ENCODE assay signal across 1 cellular context in the genomic region with DNA sequence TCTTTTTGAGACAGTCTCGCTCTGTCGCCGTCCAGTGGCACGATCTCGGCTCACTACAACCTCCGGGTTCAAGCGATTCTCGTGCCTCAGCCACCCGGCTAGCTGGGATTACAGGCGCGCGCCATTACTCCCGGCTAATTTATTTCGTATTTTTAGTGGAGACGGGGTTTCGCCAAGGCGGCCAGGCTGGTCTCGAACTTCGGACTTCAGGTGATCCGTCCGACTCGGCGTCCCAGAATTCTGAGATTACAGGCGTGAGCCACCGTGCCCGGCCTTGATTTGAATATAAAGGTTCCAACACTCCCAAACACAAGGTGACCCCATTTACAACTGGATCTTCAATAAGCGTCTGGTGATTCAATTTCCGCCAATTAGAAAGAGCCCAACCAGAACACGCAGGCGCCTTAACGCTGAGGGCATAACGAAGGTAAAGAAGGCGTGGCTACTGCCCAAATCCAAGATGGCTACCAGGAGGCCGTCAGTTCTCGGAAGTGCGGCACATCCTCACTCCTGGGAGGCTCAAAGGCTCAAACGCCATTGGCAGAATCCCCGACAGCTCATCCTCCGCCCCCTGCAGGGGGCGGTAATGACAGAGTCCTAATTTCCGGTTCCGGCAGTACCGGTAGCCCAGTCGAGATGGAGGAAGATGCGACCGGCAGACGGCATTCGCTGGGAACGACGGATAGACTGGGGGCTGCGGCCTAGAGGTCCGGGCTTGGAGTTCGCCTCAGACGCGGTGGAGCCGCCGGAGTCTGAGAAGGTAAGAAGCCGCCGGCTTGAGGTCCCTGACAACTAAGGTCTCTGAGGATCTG.
TF ChIP-seq lines count a peak whose summit lies in the region.

A gene with protein sequence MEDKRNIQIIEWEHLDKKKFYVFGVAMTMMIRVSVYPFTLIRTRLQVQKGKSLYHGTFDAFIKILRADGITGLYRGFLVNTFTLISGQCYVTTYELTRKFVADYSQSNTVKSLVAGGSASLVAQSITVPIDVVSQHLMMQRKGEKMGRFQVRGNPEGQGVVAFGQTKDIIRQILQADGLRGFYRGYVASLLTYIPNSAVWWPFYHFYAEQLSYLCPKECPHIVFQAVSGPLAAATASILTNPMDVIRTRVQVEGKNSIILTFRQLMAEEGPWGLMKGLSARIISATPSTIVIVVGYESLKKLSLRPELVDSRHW (plus strand): TSS at position 617 of the 812 bp plus-strand sequence. CDS start 5,744 bp downstream, outside the sequence.

TF ChIP-seq in K562, 482 proteins besides CTCF, POLR2A, EP300 and RAD21 (continued from another document and continues in another):
- TF ChIP-seq, protein P1, sequence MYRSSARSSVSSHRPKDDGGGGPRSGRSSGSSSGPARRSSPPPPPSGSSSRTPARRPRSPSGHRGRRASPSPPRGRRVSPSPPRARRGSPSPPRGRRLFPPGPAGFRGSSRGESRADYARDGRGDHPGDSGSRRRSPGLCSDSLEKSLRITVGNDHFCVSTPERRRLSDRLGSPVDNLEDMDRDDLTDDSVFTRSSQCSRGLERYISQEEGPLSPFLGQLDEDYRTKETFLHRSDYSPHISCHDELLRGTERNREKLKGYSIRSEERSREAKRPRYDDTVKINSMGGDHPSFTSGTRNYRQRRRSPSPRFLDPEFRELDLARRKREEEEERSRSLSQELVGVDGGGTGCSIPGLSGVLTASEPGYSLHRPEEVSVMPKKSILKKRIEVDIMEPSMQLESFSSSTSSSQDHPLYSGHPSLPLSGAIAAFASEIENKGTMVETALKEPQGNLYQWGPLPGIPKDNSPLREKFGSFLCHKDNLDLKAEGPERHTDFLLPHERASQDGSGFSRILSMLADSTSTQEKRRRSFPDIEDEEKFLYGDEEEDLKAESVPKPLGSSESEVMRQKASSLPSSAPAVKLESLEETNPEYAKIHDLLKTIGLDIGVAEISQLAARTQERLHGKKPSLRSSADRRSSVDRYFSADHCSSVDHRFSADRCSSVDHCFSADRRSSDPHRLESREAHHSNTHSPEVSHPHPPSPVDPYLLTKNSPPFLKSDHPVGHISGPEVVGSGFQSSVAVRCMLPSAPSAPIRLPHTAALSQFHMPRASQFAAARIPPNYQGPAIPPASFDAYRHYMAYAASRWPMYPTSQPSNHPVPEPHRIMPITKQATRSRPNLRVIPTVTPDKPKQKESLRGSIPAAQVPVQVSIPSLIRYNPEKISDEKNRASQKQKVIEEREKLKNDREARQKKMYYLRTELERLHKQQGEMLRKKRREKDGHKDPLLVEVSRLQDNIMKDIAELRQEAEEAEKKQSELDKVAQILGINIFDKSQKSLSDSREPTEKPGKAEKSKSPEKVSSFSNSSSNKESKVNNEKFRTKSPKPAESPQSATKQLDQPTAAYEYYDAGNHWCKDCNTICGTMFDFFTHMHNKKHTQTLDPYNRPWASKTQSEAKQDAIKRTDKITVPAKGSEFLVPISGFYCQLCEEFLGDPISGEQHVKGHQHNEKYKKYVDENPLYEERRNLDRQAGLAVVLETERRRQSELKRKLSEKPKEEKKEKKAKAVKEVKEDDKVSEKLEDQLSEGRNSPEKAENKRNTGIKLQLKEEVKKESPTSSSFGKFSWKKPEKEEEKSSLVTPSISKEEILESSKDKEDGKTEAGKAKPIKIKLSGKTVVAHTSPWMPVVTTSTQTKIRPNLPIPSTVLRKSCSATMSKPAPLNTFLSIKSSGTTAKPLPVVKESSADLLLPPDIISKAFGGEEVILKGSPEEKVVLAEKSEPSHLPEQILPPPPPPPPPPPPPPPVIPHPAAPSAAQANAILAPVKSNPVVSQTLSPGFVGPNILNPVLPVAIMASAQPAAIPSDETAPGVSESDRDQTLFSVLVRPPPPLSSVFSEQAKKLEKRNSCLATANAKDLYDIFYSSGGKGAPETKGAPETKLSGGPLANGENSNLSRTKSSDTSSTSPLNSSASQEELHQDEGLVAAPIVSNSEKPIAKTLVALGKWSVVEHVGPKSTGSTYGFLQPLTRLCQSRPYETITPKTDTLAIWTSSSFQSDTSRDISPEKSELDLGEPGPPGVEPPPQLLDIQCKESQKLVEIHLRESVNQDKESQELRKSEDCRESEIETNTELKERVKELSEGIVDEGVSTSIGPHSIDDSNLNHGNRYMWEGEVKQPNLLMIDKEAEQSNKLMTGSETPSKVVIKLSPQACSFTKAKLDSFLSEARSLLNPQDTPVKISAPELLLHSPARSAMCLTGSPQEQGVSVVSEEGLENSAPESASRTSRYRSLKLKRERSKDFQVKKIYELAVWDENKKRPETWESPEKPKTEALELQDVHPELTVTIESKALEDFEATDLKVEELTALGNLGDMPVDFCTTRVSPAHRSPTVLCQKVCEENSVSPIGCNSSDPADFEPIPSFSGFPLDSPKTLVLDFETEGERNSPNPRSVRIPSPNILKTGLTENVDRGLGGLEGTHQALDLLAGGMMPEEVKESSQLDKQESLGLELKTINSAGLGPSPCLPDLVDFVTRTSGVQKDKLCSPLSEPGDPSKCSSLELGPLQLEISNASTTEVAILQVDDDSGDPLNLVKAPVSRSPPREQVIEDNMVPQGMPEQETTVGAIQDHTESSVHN (IDR thresholded peaks at IDR 0.05; ENCODE audit: borderline replicate concordance in 1 of 2, low read depth in 1 of 2) = no peak
- TF ChIP-seq ZSCAN29 (IDR thresholded peaks at IDR 0.05) (0 out of 2 replicates have a peak, but pooled peaks have one; percentile 28), PURB (CRISPR knock-in tag; IDR thresholded peaks at IDR 0.05; ENCODE audit: low read depth) (no peak), ZNF408 (CRISPR knock-in tag; IDR thresholded peaks at IDR 0.05; ENCODE audit: low read depth) (no peak), ZNF224 (CRISPR knock-in tag; IDR thresholded peaks at IDR 0.05) (no peak), JUN (IDR thresholded peaks at IDR 0.05; ENCODE audit: borderline replicate concordance, low read depth, low read length) (no peak), JUN (CRISPR knock-in tag; IDR thresholded peaks at IDR 0.05; ENCODE audit: borderline replicate concordance) (no peak), SP1 (CRISPR knock-in tag; IDR thresholded peaks at IDR 0.05) (peak; percentile 99), NCOA6 (IDR thresholded peaks at IDR 0.05) (no peak), MCM3 (IDR thresholded peaks at IDR 0.05) (no peak), FOXJ2 (tag; IDR thresholded peaks at IDR 0.05) (no peak), SMAD2 (IDR thresholded peaks at IDR 0.05; ENCODE audit: low read depth, low read length) (no peak), NFE2L1 (tag; IDR thresholded peaks at IDR 0.05; ENCODE audit: borderline replicate concordance, low read depth) (no peak), TCF7L2 (IDR thresholded peaks at IDR 0.05; ENCODE audit: low read depth, low read length) (peak; percentile 11; the same call in 1 of the 2 replicates), CBX5 (IDR thresholded peaks at IDR 0.05; ENCODE audit: borderline replicate concordance, low read depth) (no peak), ZNF354B (CRISPR knock-in tag; IDR thresholded peaks at IDR 0.05) (no peak), SMARCE1 (IDR thresholded peaks at IDR 0.05) (no peak), KLF1 (tag; IDR thresholded peaks at IDR 0.05) (peak; percentile 61; the same call in 1 of the 2 replicates), TARDBP (IDR thresholded peaks at IDR 0.05) (no peak)
- TF ChIP-seq, protein P2, sequence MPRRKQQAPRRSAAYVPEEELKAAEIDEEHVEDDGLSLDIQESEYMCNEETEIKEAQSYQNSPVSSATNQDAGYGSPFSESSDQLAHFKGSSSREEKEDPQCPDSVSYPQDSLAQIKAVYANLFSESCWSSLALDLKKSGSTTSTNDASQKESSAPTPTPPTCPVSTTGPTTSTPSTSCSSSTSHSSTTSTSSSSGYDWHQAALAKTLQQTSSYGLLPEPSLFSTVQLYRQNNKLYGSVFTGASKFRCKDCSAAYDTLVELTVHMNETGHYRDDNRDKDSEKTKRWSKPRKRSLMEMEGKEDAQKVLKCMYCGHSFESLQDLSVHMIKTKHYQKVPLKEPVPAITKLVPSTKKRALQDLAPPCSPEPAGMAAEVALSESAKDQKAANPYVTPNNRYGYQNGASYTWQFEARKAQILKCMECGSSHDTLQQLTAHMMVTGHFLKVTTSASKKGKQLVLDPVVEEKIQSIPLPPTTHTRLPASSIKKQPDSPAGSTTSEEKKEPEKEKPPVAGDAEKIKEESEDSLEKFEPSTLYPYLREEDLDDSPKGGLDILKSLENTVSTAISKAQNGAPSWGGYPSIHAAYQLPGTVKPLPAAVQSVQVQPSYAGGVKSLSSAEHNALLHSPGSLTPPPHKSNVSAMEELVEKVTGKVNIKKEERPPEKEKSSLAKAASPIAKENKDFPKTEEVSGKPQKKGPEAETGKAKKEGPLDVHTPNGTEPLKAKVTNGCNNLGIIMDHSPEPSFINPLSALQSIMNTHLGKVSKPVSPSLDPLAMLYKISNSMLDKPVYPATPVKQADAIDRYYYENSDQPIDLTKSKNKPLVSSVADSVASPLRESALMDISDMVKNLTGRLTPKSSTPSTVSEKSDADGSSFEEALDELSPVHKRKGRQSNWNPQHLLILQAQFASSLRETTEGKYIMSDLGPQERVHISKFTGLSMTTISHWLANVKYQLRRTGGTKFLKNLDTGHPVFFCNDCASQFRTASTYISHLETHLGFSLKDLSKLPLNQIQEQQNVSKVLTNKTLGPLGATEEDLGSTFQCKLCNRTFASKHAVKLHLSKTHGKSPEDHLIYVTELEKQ (CRISPR knock-in tag; IDR thresholded peaks at IDR 0.05) = no peak
- TF ChIP-seq, protein P3, sequence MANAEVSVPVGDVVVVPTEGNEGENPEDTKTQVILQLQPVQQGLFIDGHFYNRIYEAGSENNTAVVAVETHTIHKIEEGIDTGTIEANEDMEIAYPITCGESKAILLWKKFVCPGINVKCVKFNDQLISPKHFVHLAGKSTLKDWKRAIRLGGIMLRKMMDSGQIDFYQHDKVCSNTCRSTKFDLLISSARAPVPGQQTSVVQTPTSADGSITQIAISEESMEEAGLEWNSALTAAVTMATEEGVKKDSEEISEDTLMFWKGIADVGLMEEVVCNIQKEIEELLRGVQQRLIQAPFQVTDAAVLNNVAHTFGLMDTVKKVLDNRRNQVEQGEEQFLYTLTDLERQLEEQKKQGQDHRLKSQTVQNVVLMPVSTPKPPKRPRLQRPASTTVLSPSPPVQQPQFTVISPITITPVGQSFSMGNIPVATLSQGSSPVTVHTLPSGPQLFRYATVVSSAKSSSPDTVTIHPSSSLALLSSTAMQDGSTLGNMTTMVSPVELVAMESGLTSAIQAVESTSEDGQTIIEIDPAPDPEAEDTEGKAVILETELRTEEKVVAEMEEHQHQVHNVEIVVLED (CRISPR knock-in tag; IDR thresholded peaks at IDR 0.05) = no peak
- TF ChIP-seq, protein P4, sequence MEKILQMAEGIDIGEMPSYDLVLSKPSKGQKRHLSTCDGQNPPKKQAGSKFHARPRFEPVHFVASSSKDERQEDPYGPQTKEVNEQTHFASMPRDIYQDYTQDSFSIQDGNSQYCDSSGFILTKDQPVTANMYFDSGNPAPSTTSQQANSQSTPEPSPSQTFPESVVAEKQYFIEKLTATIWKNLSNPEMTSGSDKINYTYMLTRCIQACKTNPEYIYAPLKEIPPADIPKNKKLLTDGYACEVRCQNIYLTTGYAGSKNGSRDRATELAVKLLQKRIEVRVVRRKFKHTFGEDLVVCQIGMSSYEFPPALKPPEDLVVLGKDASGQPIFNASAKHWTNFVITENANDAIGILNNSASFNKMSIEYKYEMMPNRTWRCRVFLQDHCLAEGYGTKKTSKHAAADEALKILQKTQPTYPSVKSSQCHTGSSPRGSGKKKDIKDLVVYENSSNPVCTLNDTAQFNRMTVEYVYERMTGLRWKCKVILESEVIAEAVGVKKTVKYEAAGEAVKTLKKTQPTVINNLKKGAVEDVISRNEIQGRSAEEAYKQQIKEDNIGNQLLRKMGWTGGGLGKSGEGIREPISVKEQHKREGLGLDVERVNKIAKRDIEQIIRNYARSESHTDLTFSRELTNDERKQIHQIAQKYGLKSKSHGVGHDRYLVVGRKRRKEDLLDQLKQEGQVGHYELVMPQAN (IDR thresholded peaks at IDR 0.05; ENCODE audit: borderline replicate concordance) = peak; percentile 90; the same call in 1 of the 2 replicates
- TF ChIP-seq, protein P5, sequence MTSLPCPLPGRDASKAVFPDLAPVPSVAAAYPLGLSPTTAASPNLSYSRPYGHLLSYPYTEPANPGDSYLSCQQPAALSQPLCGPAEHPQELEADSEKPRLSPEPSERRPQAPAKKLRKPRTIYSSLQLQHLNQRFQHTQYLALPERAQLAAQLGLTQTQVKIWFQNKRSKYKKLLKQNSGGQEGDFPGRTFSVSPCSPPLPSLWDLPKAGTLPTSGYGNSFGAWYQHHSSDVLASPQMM (CRISPR knock-in tag; IDR thresholded peaks at IDR 0.05) = no peak
- TF ChIP-seq, protein P6, sequence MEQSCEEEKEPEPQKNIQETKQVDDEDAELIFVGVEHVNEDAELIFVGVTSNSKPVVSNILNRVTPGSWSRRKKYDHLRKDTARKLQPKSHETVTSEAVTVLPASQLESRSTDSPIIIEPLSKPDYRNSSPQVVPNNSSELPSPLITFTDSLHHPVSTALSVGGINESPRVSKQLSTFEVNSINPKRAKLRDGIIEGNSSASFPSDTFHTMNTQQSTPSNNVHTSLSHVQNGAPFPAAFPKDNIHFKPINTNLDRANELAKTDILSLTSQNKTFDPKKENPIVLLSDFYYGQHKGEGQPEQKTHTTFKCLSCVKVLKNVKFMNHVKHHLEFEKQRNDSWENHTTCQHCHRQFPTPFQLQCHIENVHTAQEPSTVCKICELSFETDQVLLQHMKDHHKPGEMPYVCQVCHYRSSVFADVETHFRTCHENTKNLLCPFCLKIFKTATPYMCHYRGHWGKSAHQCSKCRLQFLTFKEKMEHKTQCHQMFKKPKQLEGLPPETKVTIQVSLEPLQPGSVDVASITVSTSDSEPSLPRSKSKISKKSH (CRISPR knock-in tag; IDR thresholded peaks at IDR 0.05) = no peak
- TF ChIP-seq, protein P7, sequence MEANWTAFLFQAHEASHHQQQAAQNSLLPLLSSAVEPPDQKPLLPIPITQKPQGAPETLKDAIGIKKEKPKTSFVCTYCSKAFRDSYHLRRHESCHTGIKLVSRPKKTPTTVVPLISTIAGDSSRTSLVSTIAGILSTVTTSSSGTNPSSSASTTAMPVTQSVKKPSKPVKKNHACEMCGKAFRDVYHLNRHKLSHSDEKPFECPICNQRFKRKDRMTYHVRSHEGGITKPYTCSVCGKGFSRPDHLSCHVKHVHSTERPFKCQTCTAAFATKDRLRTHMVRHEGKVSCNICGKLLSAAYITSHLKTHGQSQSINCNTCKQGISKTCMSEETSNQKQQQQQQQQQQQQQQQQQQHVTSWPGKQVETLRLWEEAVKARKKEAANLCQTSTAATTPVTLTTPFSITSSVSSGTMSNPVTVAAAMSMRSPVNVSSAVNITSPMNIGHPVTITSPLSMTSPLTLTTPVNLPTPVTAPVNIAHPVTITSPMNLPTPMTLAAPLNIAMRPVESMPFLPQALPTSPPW (CRISPR knock-in tag; IDR thresholded peaks at IDR 0.05) = peak; percentile 74
- TF ChIP-seq, protein P8, sequence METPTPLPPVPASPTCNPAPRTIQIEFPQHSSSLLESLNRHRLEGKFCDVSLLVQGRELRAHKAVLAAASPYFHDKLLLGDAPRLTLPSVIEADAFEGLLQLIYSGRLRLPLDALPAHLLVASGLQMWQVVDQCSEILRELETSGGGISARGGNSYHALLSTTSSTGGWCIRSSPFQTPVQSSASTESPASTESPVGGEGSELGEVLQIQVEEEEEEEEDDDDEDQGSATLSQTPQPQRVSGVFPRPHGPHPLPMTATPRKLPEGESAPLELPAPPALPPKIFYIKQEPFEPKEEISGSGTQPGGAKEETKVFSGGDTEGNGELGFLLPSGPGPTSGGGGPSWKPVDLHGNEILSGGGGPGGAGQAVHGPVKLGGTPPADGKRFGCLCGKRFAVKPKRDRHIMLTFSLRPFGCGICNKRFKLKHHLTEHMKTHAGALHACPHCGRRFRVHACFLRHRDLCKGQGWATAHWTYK (CRISPR knock-in tag; IDR thresholded peaks at IDR 0.05) = no peak
- TF ChIP-seq, protein P9, sequence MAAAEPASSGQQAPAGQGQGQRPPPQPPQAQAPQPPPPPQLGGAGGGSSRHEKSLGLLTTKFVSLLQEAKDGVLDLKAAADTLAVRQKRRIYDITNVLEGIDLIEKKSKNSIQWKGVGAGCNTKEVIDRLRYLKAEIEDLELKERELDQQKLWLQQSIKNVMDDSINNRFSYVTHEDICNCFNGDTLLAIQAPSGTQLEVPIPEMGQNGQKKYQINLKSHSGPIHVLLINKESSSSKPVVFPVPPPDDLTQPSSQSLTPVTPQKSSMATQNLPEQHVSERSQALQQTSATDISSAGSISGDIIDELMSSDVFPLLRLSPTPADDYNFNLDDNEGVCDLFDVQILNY (CRISPR knock-in tag; IDR thresholded peaks at IDR 0.05) = no peak
